Comparison of ENCODE assay signal across 8 cellular contexts in genomic region chr5:34929150-34929719, GRCh38. TPM values are rescaled to one million over a fixed set of nuclear protein-coding genes. Genes with fewer than 3 reads are reported as not detected.
DNase-seq lines count a peak whose midpoint lies in the region; ATAC-seq and TF ChIP-seq lines count a peak whose summit lies in the region.

Gene DNAJC21, plus strand, starts transcription at chr5:34929559. Its CDS starts 261 bp downstream, at chr5:34929820.

- peak within 1 kb of the TSS; percentile 98 for H3K27ac Mint-ChIP-seq in GM23338
- H3K27ac Mint-ChIP-seq in activated T-cell treated with anti-CD3 and anti-CD28 coated beads, Interleukin-2, amount 50 U/mL, for 72 hours: peak within 1 kb of the TSS; percentile 68

- no peaks in the 10 kb centered on the region for H3K9me2 ChIP-seq in GM23338 (ENCODE audit: insufficient read depth)

- peak within 1 kb of the TSS; percentile 97 for H3K4me3 Mint-ChIP-seq in GM23338
- H3K4me3 Mint-ChIP-seq in activated T-cell treated with anti-CD3 and anti-CD28 coated beads, Interleukin-2, amount 50 U/mL, for 72 hours: peak within 1 kb of the TSS; percentile 87 to 97

- H3K4me3 ChIP-seq in GM23338 (peak within 1 kb of the TSS; percentile 73), muscle layer of duodenum (ENCODE audit: low read depth in 1 of 2, low read length in 2 of 2) (peak within 1 kb of the TSS; percentile 77 to 78)

- no peaks in the 10 kb centered on the region for H3K27me3 ChIP-seq in GM23338 (ENCODE audit: insufficient read depth)
- H3K27me3 ChIP-seq in muscle layer of duodenum (ENCODE audit: low read depth, low read length): no peaks in the 10 kb centered on the region

- H3K27ac ChIP-seq in GM23338 (ENCODE audit: low read depth) (peak within 1 kb of the TSS; percentile 91), muscle layer of duodenum (ENCODE audit: low read length) (peak within 1 kb of the TSS; percentile 76)

- peak; percentile 84 for DNase-seq in DMS79 (lab: John Stamatoyannopoulos, UW)
- peak; percentile 98 for DNase-seq in GM23338 (ENCODE audit: low spot score)
- peak; percentile 95 to 96 for DNase-seq in Kasumi-1 (lab: John Stamatoyannopoulos, UW)
- DNase-seq in RKO (ENCODE audit: low spot score): peak; percentile 95
- peak; percentile 99 for DNase-seq in activated T-cell treated with anti-CD3 and anti-CD28 coated beads, Interleukin-2, amount 50 U/mL, for 72 hours
- peak; percentile 94 for DNase-seq in stimulated activated CD8-positive, alpha-beta memory T cell treated with anti-CD3 and anti-CD28 coated beads, Interleukin-7, amount 100 ng/mL, for 24 hours (ENCODE audit: low read depth)

- H4K20me1 ChIP-seq in GM23338 (replicated peaks; ENCODE audit: insufficient read depth): peaks cover 8% of the 10 kb centered on the region; the same call in 1 of the 2 replicates

- H3K36me3 ChIP-seq in GM23338 (ENCODE audit: insufficient read depth) (peaks cover 20% of the 10 kb centered on the region), muscle layer of duodenum (ENCODE audit: control insufficient read depth in 1 of 2, insufficient read depth in 2 of 2, low read length in 2 of 2) (peaks cover 11 to 27% of the 10 kb centered on the region in 2 donors)

- H3K9me3 ChIP-seq in muscle layer of duodenum (ENCODE audit: control insufficient read depth in 1 of 2, low read length in 2 of 2): no peaks in the 10 kb centered on the region

- H3F3A ChIP-seq in GM23338 (replicated peaks; ENCODE audit: low read depth): peaks cover 14% of the 10 kb centered on the region; the same call in 1 of the 2 replicates

- ATAC-seq in GM23338: peak; percentile 89
- peak; percentile 89 to 90 for ATAC-seq in activated T-cell treated with anti-CD3 and anti-CD28 coated beads, Interleukin-2, amount 50 U/mL, for 72 hours (replicated peaks in 1 of 2)
- ATAC-seq in esophagus mucosa: peak; percentile 97

- peaks cover 41% of the 10 kb centered on the region for H3K79me2 ChIP-seq in GM23338 (replicated peaks; ENCODE audit: insufficient read depth)

- peak within 1 kb of the TSS; percentile 92 for H3K4me2 ChIP-seq in GM23338

- H3K4me1 Mint-ChIP-seq in GM23338: peaks cover 20% of the 10 kb centered on the region
- H3K4me1 Mint-ChIP-seq in activated T-cell treated with anti-CD3 and anti-CD28 coated beads, Interleukin-2, amount 50 U/mL, for 72 hours (ENCODE audit: low read depth): peaks cover 36% of the 10 kb centered on the region

- peaks cover 36% of the 10 kb centered on the region for H3K36me3 Mint-ChIP-seq in GM23338 (ENCODE audit: low read depth)
- H3K36me3 Mint-ChIP-seq in activated T-cell treated with anti-CD3 and anti-CD28 coated beads, Interleukin-2, amount 50 U/mL, for 72 hours (ENCODE audit: insufficient read depth in 2 of 2): peaks cover 12 to 32% of the 10 kb centered on the region in 2 donors

- no peaks in the 10 kb centered on the region for H3K9me3 Mint-ChIP-seq in GM23338
- no peaks in the 10 kb centered on the region for H3K9me3 Mint-ChIP-seq in activated T-cell treated with anti-CD3 and anti-CD28 coated beads, Interleukin-2, amount 50 U/mL, for 72 hours

- no peak for TF ChIP-seq CTCF in GM23338 (conservative IDR thresholded peaks at IDR 0.05; ENCODE audit: low read depth in 2 of 2)

- H3K4me1 ChIP-seq in GM23338 (ENCODE audit: insufficient read depth): peaks cover 11% of the 10 kb centered on the region; the same call in 1 of the 2 replicates
- peaks cover 7 to 11% of the 10 kb centered on the region in 2 donors for H3K4me1 ChIP-seq in muscle layer of duodenum (ENCODE audit: control insufficient read depth in 1 of 2, insufficient read depth in 2 of 2, low read length in 2 of 2)

- peak within 1 kb of the TSS; percentile 73 for H2AFZ ChIP-seq in GM23338

- H3K27me3 Mint-ChIP-seq in GM23338 (ENCODE audit: insufficient read depth, low read depth, poor library complexity): peaks cover 5% of the 10 kb centered on the region
- H3K27me3 Mint-ChIP-seq in activated T-cell treated with anti-CD3 and anti-CD28 coated beads, Interleukin-2, amount 50 U/mL, for 72 hours (ENCODE audit: low read depth): no peaks in the 10 kb centered on the region

TF ChIP-seq in GM23338, 12 proteins besides CTCF, POLR2A, EP300 and RAD21:
- TF ChIP-seq POLR2AphosphoS5 (IDR thresholded peaks at IDR 0.05; ENCODE audit: low read depth) (peak; percentile 49; the same call in 1 of the 2 replicates), ZNF331 (CRISPR knock-in tag; IDR thresholded peaks at IDR 0.05; ENCODE audit: low read depth) (no peak)

RNA-seq across cellular contexts. Expression of gene DNAJC21, which starts in this region (rescaled TPM):
- total RNA-seq in GM23338 (2014; rRNA removed; shearing (Covaris generic)): 35.7 and 40.8 TPM in 2 replicates
- polyA plus RNA-seq in GM23338 (2016; fragmentation: Nextera tagmentation; extraction: Ambion mirVana): 37.4 and 37.6 TPM in 2 replicates
- 10 to 100 TPM; 64.0 to 77.3 TPM for total RNA-seq in activated T-cell treated with anti-CD3 and anti-CD28 coated beads, Interleukin-2, amount 50 U/mL, for 72 hours
- total RNA-seq in esophagus mucosa: 31.9 TPM

Comparison
In these comparisons a context has a peak if more than half of its experiments do, and no peak if none do; other contexts are left out.
1. Peak in every context shown above with its lines: DNase-seq, ATAC-seq, H3K4me3 ChIP-seq and H3K27ac ChIP-seq.